Comparison of ENCODE assay signal across 8 cellular contexts in the genomic region with DNA sequence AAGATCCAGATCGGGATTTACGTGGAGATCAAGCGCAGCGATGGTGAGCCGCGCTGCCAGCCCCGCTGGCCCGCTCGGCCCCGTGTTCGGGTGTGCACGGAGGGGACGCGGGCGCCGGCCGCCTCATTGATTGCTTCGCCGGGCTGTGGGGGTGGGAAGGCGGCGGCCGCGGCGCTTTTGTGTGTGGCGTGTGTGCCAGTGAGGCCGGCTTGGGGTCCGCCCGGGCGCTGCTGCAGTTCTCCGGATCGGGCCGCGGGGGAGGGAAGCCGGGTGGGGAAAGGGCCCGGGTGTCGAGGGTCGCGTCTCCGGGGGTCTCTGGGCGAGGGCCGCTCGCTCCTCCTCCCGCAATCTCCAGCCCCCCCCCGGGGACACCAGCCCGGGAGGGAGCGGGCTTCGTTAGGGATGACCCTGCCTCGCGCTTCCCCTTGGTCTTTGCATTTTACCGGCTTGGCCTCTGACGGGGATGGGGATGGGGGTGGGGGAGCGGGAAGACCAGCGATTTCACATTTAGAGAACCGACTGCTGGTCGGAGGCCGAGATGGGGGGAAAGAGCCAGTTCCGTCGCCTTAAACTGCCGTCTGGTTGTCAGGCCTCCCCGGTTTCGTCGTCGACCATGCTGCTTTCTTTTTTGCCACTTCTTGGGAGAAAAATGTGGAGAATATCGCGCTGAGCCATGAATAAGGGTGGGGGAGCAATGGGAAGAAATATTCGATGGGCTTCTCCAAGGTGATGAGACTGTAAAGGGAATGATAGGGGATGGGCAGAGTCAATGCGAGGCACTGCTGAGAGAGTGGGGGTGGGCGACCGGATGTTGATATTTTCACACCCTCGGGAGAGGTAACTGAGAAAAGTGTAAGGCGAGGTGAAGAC. TPM values are rescaled to one million over a fixed set of nuclear protein-coding genes. Genes with fewer than 3 reads are reported as not detected.
A peak's percentile ranks its signal among the peaks of the same experiment; 100 is the strongest.
DNase-seq lines count a peak whose midpoint lies in the region; ATAC-seq lines count a peak whose summit lies in the region.

No MANE protein-coding gene starts in this region.

- no peaks in the 10 kb centered on the region for H3K36me3 ChIP-seq in effector memory CD4-positive, alpha-beta T cell (ENCODE audit: control insufficient read depth, insufficient read depth, low read length)
- H3K36me3 ChIP-seq in mesendoderm (ENCODE audit: control insufficient read depth, insufficient read depth, low read length): peaks cover 1% of the 10 kb centered on the region

- no peaks in the 10 kb centered on the region for H3K27me3 ChIP-seq in effector memory CD4-positive, alpha-beta T cell (replicated peaks; ENCODE audit: control insufficient read depth, insufficient read depth, low read length, poor library complexity, severe bottlenecking)
- no peaks in the 10 kb centered on the region for H3K27me3 ChIP-seq in mesendoderm (ENCODE audit: insufficient read depth, low read length, poor library complexity)

- peak overlapping the region; percentile 100 for H3K18ac ChIP-seq in mesendoderm (ENCODE audit: low read length)

- peak overlapping the region; percentile 89 for H2BK120ac ChIP-seq in mesendoderm (ENCODE audit: low read depth, low read length)

- peak; percentile 68 for DNase-seq in DMS 273 (lab: John Stamatoyannopoulos, UW; ENCODE audit: unreplicated experiment)
- DNase-seq in DMS 273 treated with DMSO at 0.1 percent for 48 hours (lab: John Stamatoyannopoulos, UW): no peak
- peak; percentile 62 for DNase-seq in NCI-H146 (lab: John Stamatoyannopoulos, UW)
- peak; percentile 73 for DNase-seq in activated CD8-positive, alpha-beta T cell treated with anti-CD3 and anti-CD28 coated beads, Interleukin-2, amount 10 ng/mL, durations not matched to agents 7 days and 5 days
- DNase-seq in effector memory CD4-positive, alpha-beta T cell: peak; percentile 28 to 43 (median 39)
- DNase-seq in mesendoderm: peak; percentile 78
- DNase-seq in stimulated activated CD8-positive, alpha-beta memory T cell treated with anti-CD3 and anti-CD28 coated beads, Interleukin-15, amount 100 ng/mL, for 4 hours (ENCODE audit: low read depth in 2 of 2): peak; percentile 37 to 53

- ATAC-seq in HG02588 (IDR thresholded peaks at IDR 0.05; ENCODE audit: unreplicated experiment): peak; percentile 28
- ATAC-seq in activated CD8-positive, alpha-beta T cell treated with anti-CD3 and anti-CD28 coated beads, Interleukin-2, amount 10 ng/mL, durations not matched to agents 7 days and 5 days: peak; percentile 20

- peak overlapping the region; percentile 93 for H3K56ac ChIP-seq in mesendoderm (ENCODE audit: low read length)

- H3K27ac Mint-ChIP-seq in activated CD8-positive, alpha-beta T cell treated with anti-CD3 and anti-CD28 coated beads, Interleukin-2, amount 10 ng/mL, durations not matched to agents 7 days and 5 days: peak overlapping the region; percentile 100

- H3K4me1 Mint-ChIP-seq in activated CD8-positive, alpha-beta T cell treated with anti-CD3 and anti-CD28 coated beads, Interleukin-2, amount 10 ng/mL, durations not matched to agents 7 days and 5 days (ENCODE audit: low read depth): peaks cover 57% of the 10 kb centered on the region

- H3K4me3 ChIP-seq in effector memory CD4-positive, alpha-beta T cell (ENCODE audit: insufficient read depth, low read depth, low read length, poor library complexity, severe bottlenecking): peak overlapping the region; percentile 91
- H3K4me3 ChIP-seq in mesendoderm (ENCODE audit: low read length): peak overlapping the region; percentile 82

- POLR2A ChIA-PET in activated CD8-positive, alpha-beta T cell treated with anti-CD3 and anti-CD28 coated beads, Interleukin-2, amount 10 ng/mL, durations not matched to agents 7 days and 5 days (lab: Charles Lee): interaction anchor here (0.8 to 2.1 kb wide), 10 partner anchors 9 to 83 kb away, joined by 3 to 22 read pairs (median 6); no protein-coding TSS in a partner anchor

- H3K79me2 ChIP-seq in mesendoderm (ENCODE audit: control insufficient read depth, insufficient read depth, low read length): peaks cover 49% of the 10 kb centered on the region

- no peaks in the 10 kb centered on the region for H3K79me1 ChIP-seq in mesendoderm (ENCODE audit: low read length)

- no peak overlapping the region for H2BK15ac ChIP-seq in mesendoderm (replicated peaks; ENCODE audit: low read depth)

- H3K4me1 ChIP-seq in effector memory CD4-positive, alpha-beta T cell (ENCODE audit: control insufficient read depth, insufficient read depth, low read length, poor library complexity, severe bottlenecking): peaks cover 38% of the 10 kb centered on the region
- peaks cover 6% of the 10 kb centered on the region for H3K4me1 ChIP-seq in mesendoderm (ENCODE audit: control insufficient read depth, low read depth, low read length)

- H3K4ac ChIP-seq in mesendoderm (ENCODE audit: low read depth, low read length): peak overlapping the region; percentile 96

- no peaks in the 10 kb centered on the region for H3K27me3 Mint-ChIP-seq in activated CD8-positive, alpha-beta T cell treated with anti-CD3 and anti-CD28 coated beads, Interleukin-2, amount 10 ng/mL, durations not matched to agents 7 days and 5 days (ENCODE audit: low read depth)

- H3K23ac ChIP-seq in mesendoderm (ENCODE audit: low read length): peak overlapping the region; percentile 29

- no peak overlapping the region for H2AK5ac ChIP-seq in mesendoderm (ENCODE audit: low read length)

- peak overlapping the region; percentile 50 for H2BK5ac ChIP-seq in mesendoderm (ENCODE audit: low read length)

- peak overlapping the region; percentile 43 for H4K8ac ChIP-seq in mesendoderm (ENCODE audit: low read depth, low read length)

- peak overlapping the region; percentile 100 for H3K4me3 Mint-ChIP-seq in activated CD8-positive, alpha-beta T cell treated with anti-CD3 and anti-CD28 coated beads, Interleukin-2, amount 10 ng/mL, durations not matched to agents 7 days and 5 days

- CTCF ChIA-PET in activated CD8-positive, alpha-beta T cell treated with anti-CD3 and anti-CD28 coated beads, Interleukin-2, amount 10 ng/mL, durations not matched to agents 7 days and 5 days (lab: Charles Lee): interaction anchor here (0.8 to 2.8 kb wide), 13 partner anchors 9 to 83 kb away, joined by 3 to 23 read pairs (median 5); no protein-coding TSS in a partner anchor

- H4K5ac ChIP-seq in mesendoderm (ENCODE audit: low read length): no peak overlapping the region

- peak overlapping the region; percentile 74 for H3K4me2 ChIP-seq in mesendoderm (ENCODE audit: low read length)

- no peaks in the 10 kb centered on the region for H3K9me3 Mint-ChIP-seq in activated CD8-positive, alpha-beta T cell treated with anti-CD3 and anti-CD28 coated beads, Interleukin-2, amount 10 ng/mL, durations not matched to agents 7 days and 5 days (ENCODE audit: insufficient read depth)

- no CpG with 5 or more reads among the region's 71 CpGs for WGBS in mesendoderm (ENCODE audit: extremely low coverage, insufficient coverage, low lambda C conversion rate)

- H3K9ac ChIP-seq in mesendoderm (ENCODE audit: low read length): peak overlapping the region; percentile 92

- peak overlapping the region; percentile 85 for H3K27ac ChIP-seq in effector memory CD4-positive, alpha-beta T cell (ENCODE audit: insufficient read depth, low read length, poor library complexity, severe bottlenecking)
- H3K27ac ChIP-seq in mesendoderm (ENCODE audit: low read depth, low read length): peak overlapping the region; percentile 99

- peaks cover 48% of the 10 kb centered on the region for H3K36me3 Mint-ChIP-seq in activated CD8-positive, alpha-beta T cell treated with anti-CD3 and anti-CD28 coated beads, Interleukin-2, amount 10 ng/mL, durations not matched to agents 7 days and 5 days (ENCODE audit: low read depth)

- H3K9me3 ChIP-seq in effector memory CD4-positive, alpha-beta T cell (ENCODE audit: control insufficient read depth, low read length): no peaks in the 10 kb centered on the region

RNA-seq across cellular contexts. Expression of a gene that starts 0.7 kb away (rescaled TPM):
- 100 to 1,000 TPM; 149 to 151 TPM for total RNA-seq in activated CD8-positive, alpha-beta T cell treated with anti-CD3 and anti-CD28 coated beads, Interleukin-2, amount 10 ng/mL, durations not matched to agents 7 days and 5 days
- 105 TPM for polyA plus RNA-seq in mesendoderm (2013, experiment 1 of 2)
- 106 TPM for polyA plus RNA-seq in mesendoderm (2013, experiment 2 of 2)
